8 cellular contexts compared by ENCODE assay signal in the genomic region with DNA sequence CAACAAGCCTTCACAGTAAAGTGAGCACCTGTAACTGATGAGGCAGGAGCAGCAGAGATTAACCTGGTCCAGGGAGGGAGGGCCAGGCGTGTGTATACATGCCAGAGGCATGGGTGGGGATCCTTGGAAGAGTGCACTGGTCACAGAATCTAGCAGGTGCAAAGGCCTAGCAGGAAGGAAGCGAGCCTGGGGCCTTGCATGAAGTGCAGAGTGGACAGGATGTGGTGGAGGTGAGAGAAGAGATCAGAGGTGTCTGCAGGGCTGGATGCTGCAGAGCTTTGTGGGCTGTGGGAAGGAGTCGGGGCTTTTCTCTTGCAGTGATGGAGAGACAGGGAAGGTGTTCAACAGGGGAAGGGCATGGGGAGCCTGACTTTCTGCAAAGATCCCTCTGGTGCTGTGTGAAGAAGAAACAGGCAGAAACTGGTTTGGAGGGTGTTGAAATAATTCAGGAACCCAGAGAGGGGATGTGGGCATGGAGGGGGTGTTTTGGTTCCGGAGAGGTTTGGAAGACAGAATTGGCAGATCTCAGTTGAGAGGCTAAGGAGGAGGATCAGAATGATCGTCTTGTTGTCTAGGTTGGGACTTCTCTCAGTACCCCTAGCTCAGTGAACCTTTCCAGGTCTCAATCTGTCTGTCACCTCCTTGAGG. TPM values are rescaled to one million over a fixed set of nuclear protein-coding genes. Genes with fewer than 3 reads are reported as not detected.
DNase-seq lines count a peak whose midpoint lies in the region; ATAC-seq and TF ChIP-seq lines count a peak whose summit lies in the region.

No MANE protein-coding gene starts in this region.

- no peaks in the 10 kb centered on the region for H3K27me3 Mint-ChIP-seq in endodermal cell (ENCODE audit: insufficient read depth)

- ATAC-seq in GM21825 (IDR thresholded peaks at IDR 0.05; ENCODE audit: unreplicated experiment) (peak; percentile 54), GM18873 (IDR thresholded peaks at IDR 0.05; ENCODE audit: low FRiP score, unreplicated experiment) (no peak)

- intact Hi-C loops in esophagus muscularis mucosa (cut with DNase I), result no loop called here

- H3K4me1 ChIP-seq in endodermal cell (ENCODE audit: control insufficient read depth, insufficient read depth, low read length) (no peaks in the 10 kb centered on the region), esophagus muscularis mucosa (peaks cover 12 to 21% (median 18%) of the 10 kb centered on the region in 4 donors)

- H3K4me3 ChIP-seq in endodermal cell (ENCODE audit: low read length) (no peak overlapping the region), esophagus muscularis mucosa (no peak overlapping the region)

- H3K36me3 Mint-ChIP-seq in endodermal cell (ENCODE audit: low read depth), result peaks cover 10% of the 10 kb centered on the region

- no peak overlapping the region for H3K9ac ChIP-seq in endodermal cell (ENCODE audit: extremely low read depth, low read length, poor library complexity, severe bottlenecking)

- no peaks in the 10 kb centered on the region for H3K9me3 Mint-ChIP-seq in endodermal cell

- peak; percentile 49 for DNase-seq in GM13977 (ENCODE audit: low spot score)
- peak; percentile 89 for DNase-seq in RPMI8226
- DNase-seq in endodermal cell, result no peak
- DNase-seq in esophagus muscularis mucosa (ENCODE audit: extremely low spot score), result no peak
- no peak for DNase-seq in T1000 (lab: John Stamatoyannopoulos, UW)
- DNase-seq in NCI-H774 (lab: John Stamatoyannopoulos, UW), result no peak

- H3K27me3 ChIP-seq in endodermal cell (ENCODE audit: control insufficient read depth, insufficient read depth, low read length, poor library complexity, severe bottlenecking), result no peaks in the 10 kb centered on the region
- peaks cover 0 to 20% (median 0%) of the 10 kb centered on the region in 4 donors for H3K27me3 ChIP-seq in esophagus muscularis mucosa

- H3K9me3 ChIP-seq in endodermal cell (ENCODE audit: control insufficient read depth, low read length) (peaks cover 5% of the 10 kb centered on the region), esophagus muscularis mucosa (no peaks in the 10 kb centered on the region)

- WGBS in endodermal cell (ENCODE audit: insufficient coverage in 1 of 2, insufficient read length in 1 of 2), 2 experiments, result 90 to 92% methylated on average over 5 of the region's 5 CpGs
- WGBS in esophagus muscularis mucosa, result 75% methylated on average over 5 of the region's 5 CpGs

- TF ChIP-seq EP300 in esophagus muscularis mucosa (IDR thresholded peaks at IDR 0.05), result no peak

- no peak overlapping the region for H3K27ac ChIP-seq in endodermal cell (ENCODE audit: low read depth, low read length)
- no peak overlapping the region for H3K27ac ChIP-seq in esophagus muscularis mucosa (replicated peaks in 1 of 4)

- H3K4me1 Mint-ChIP-seq in endodermal cell, result peaks cover 17% of the 10 kb centered on the region

- no peaks in the 10 kb centered on the region for H3K36me3 ChIP-seq in endodermal cell (ENCODE audit: control insufficient read depth, insufficient read depth, low read length)
- H3K36me3 ChIP-seq in esophagus muscularis mucosa, result no peaks in the 10 kb centered on the region

- TF ChIP-seq CTCF in GM13977 (IDR thresholded peaks at IDR 0.05; ENCODE audit: extremely low read depth, insufficient read depth, missing control alignments) (no peak), endodermal cell (conservative IDR thresholded peaks at IDR 0.05) (no peak), esophagus muscularis mucosa (IDR thresholded peaks at IDR 0.05) (no peak)

- no peak for TF ChIP-seq POLR2A in esophagus muscularis mucosa (IDR thresholded peaks at IDR 0.05; ENCODE audit: low read depth)

- in situ Hi-C loops in GM13977 (cut with MboI; ENCODE audit: low pct_unique_long_range_greater_than_20kb, low sequenced_read_pairs, unreplicated experiment), result no loop called here

- H3K27ac Mint-ChIP-seq in endodermal cell, result peak overlapping the region; percentile 3

- H3K4me3 Mint-ChIP-seq in endodermal cell, result no peak overlapping the region

RNA-seq across cellular contexts. Expression of a gene that starts 2.6 kb away (rescaled TPM):
- total RNA-seq in endodermal cell (10 to 100 TPM; 38.9 to 53.2 TPM), esophagus muscularis mucosa (10 to 100 TPM; 22.0 to 30.9 (median 28.7) TPM)
- 22.0 TPM for polyA plus RNA-seq in endodermal cell (2013, experiment 1 of 2)
- 19.7 TPM for polyA plus RNA-seq in endodermal cell (2013, experiment 2 of 2)

RNA-seq across cellular contexts. Expression of a gene that starts 25.3 kb away (rescaled TPM):
- total RNA-seq in endodermal cell (1 to 10 TPM in 1 of 2 donors, under 1 TPM in 1; 0.33 to 1.7 TPM), esophagus muscularis mucosa (under 1 TPM in 3 of 4 donors, not detected in 1; 0.33 to 0.86 (median 0.83) TPM)
- polyA plus RNA-seq in endodermal cell (2013, experiment 1 of 2), result 0.21 TPM
- not detected for polyA plus RNA-seq in endodermal cell (2013, experiment 2 of 2)

RNA-seq across cellular contexts. Expression of a gene that starts 29.3 kb away (rescaled TPM):
- total RNA-seq in endodermal cell, result not detected
- 0.39 TPM for polyA plus RNA-seq in endodermal cell (2013, experiment 1 of 2)
- polyA plus RNA-seq in endodermal cell (2013, experiment 2 of 2), result 0.50 TPM
- not detected for total RNA-seq in esophagus muscularis mucosa

Comparison
In these comparisons a context has a peak if more than half of its experiments do, and no peak if none do; other contexts are left out.
1. DNase-seq: peak in GM13977 (single experiment) and RPMI8226 (single experiment); none in endodermal cell (single experiment), esophagus muscularis mucosa (single experiment), T1000 (single experiment) and NCI-H774 (single experiment).